In the genomic region with DNA sequence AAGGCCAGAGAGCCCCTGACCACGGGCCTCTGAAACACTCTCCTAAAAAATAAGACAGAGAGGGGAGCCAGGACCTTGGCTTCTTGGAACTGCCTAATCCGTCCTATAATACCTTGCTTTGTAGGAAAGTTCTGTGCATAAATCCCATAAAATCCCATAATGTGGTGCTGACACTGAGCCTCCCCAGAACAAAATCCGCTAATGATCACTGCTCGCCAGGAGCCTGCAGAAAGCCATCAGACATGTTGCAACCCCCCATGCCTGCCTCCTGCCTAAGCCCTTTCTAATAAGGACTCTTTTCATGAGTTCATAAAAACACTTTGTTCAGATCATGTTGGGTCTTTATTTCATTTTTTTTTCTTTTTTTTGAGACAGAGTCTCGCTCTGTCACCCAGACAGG, we compare ENCODE assay signal across 28 cellular contexts. TPM values are rescaled to one million over a fixed set of nuclear protein-coding genes. Genes with fewer than 3 reads are reported as not detected.
A peak's percentile ranks its signal among the peaks of the same experiment; 100 is the strongest.
DNase-seq lines count a peak whose midpoint lies in the region; ATAC-seq and TF ChIP-seq lines count a peak whose summit lies in the region.
"Had no signal": no experiment of that assay in that cellular context is flagged by ENCODE, and none has a peak within 500 bp of the region (broad histone marks: within the 10 kb centered on the region; RNA-seq: fewer than 3 reads in every experiment).

No MANE protein-coding gene starts in this region.

- no peaks in the 10 kb centered on the region for H3K36me3 Mint-ChIP-seq in WTC11
- H3K36me3 Mint-ChIP-seq in progenitor cell of endocrine pancreas (ENCODE audit: insufficient read depth) = no peaks in the 10 kb centered on the region
- H3K36me3 Mint-ChIP-seq: CD4-positive, alpha-beta memory T cell had no signal

- no peaks in the 10 kb centered on the region for H4K20me1 ChIP-seq in BLaER1 treated with 17β-estradiol and CSF1 and Interleukin-3, amounts not matched to agents 10 nM and 100 nM

- peak overlapping the region in 9 of 11 experiments; percentile 4 to 58 (median 32); a peak in 16 of 22 replicates for H3K4me2 ChIP-seq in BLaER1 treated with 17β-estradiol and CSF1 and Interleukin-3, amounts not matched to agents 10 nM and 100 nM
- H3K4me2 ChIP-seq: PC-9 had no signal

- H3K9me3 ChIP-seq in BLaER1 treated with 17β-estradiol and CSF1 and Interleukin-3, amounts not matched to agents 10 nM and 100 nM (replicated peaks in 1 of 11) = peaks cover 12 to 25% (median 18%) of the 10 kb centered on the region in 11 experiments
- H3K9me3 ChIP-seq: MG63, SJCRH30 had no signal

- TF ChIP-seq CTCF in WTC11 (IDR thresholded peaks at IDR 0.05) (no peak), progenitor cell of endocrine pancreas (IDR thresholded peaks at IDR 0.05; ENCODE audit: unreplicated experiment) (no peak)

- CTCF ChIA-PET in WTC11 (lab: Charles Lee) = no interaction called here

- no peak for ATAC-seq in WTC11
- no peak for ATAC-seq in HG02973 (IDR thresholded peaks at IDR 0.05; ENCODE audit: unreplicated experiment)
- ATAC-seq: Right ventricle myocardium inferior had no signal

- 0 out of 2 replicates have a peak overlapping the region, but pooled peaks have one; percentile 23 for H3K27ac Mint-ChIP-seq in WTC11
- H3K27ac Mint-ChIP-seq in progenitor cell of endocrine pancreas = peak overlapping the region; percentile 74

- no peak overlapping the region for H3K9ac ChIP-seq in BLaER1 treated with 17β-estradiol and CSF1 and Interleukin-3, amounts not matched to agents 10 nM and 100 nM

- H3K4me3 Mint-ChIP-seq in WTC11 (no peak overlapping the region), progenitor cell of endocrine pancreas (ENCODE audit: low read depth) (no peak overlapping the region)
- H3K4me3 Mint-ChIP-seq: CD4-positive, alpha-beta memory T cell had no signal

- DNase-seq in NCI-H82 (lab: John Stamatoyannopoulos, UW) (peak; percentile 96), WTC11 (ENCODE audit: low spot score) (no peak), progenitor cell of endocrine pancreas (ENCODE audit: low spot score, unreplicated experiment) (no peak), GM19238 (ENCODE audit: insufficient read length, low spot score) (no peak), dedifferentiated amniotic fluid mesenchymal stem cell (ENCODE audit: extremely low spot score) (no peak)
- DNase-seq: CD4-positive, alpha-beta memory T cell; COR-L47; DMS 273 treated with DMSO at 0.1 percent for 48 hours; DMS79; EL; GDM1; KBM-7; MG63; NCI-H1105 treated with DMSO at 0.1 percent for 48 hours; NCI-H146; NCI-H1930; NCI-H446; NCI-H524 treated with DMSO at 0.1 percent for 48 hours; NCI-H774; PC-9 had no signal

- no peak overlapping the region for H3K4me3 ChIP-seq in BLaER1 treated with 17β-estradiol and CSF1 and Interleukin-3, amounts not matched to agents 10 nM and 100 nM
- H3K4me3 ChIP-seq: MG63, PC-9, SJCRH30 had no signal

- POLR2A ChIA-PET in WTC11 (lab: Charles Lee) = no interaction called here

- H3K4me1 Mint-ChIP-seq in WTC11 (peaks cover 63% of the 10 kb centered on the region), progenitor cell of endocrine pancreas (ENCODE audit: low read depth) (peaks cover 30% of the 10 kb centered on the region)

- H3K27ac ChIP-seq in BLaER1 treated with 17β-estradiol and CSF1 and Interleukin-3, amounts not matched to agents 10 nM and 100 nM = no peak overlapping the region
- H3K27ac ChIP-seq: PC-9, SJCRH30 had no signal

- no peaks in the 10 kb centered on the region; the same call in 1 of the 2 replicates for H3K27me3 Mint-ChIP-seq in WTC11 (ENCODE audit: low read depth)
- H3K27me3 Mint-ChIP-seq in progenitor cell of endocrine pancreas = no peaks in the 10 kb centered on the region
- H3K27me3 Mint-ChIP-seq: CD4-positive, alpha-beta memory T cell had no signal

- no peaks in the 10 kb centered on the region for H3K36me3 ChIP-seq in BLaER1 treated with 17β-estradiol and CSF1 and Interleukin-3, amounts not matched to agents 10 nM and 100 nM
- H3K36me3 ChIP-seq: MG63, SJCRH30 had no signal

- H3K4me1 ChIP-seq in BLaER1 treated with 17β-estradiol and CSF1 and Interleukin-3, amounts not matched to agents 10 nM and 100 nM = peaks cover 18 to 71% (median 60%) of the 10 kb centered on the region in 10 experiments

- no peaks in the 10 kb centered on the region for H3K9me3 Mint-ChIP-seq in WTC11
- no peaks in the 10 kb centered on the region for H3K9me3 Mint-ChIP-seq in progenitor cell of endocrine pancreas (ENCODE audit: low read depth)
- H3K9me3 Mint-ChIP-seq: CD4-positive, alpha-beta memory T cell had no signal

- H3K27me3 ChIP-seq in BLaER1 treated with 17β-estradiol and CSF1 and Interleukin-3, amounts not matched to agents 10 nM and 100 nM = peaks cover 0 to 1% (median 0%) of the 10 kb centered on the region in 11 experiments; a peak in 1 of 22 replicates
- H3K27me3 ChIP-seq: MG63, SJCRH30 had no signal

TF ChIP-seq in WTC11, 78 proteins besides CTCF, POLR2A, EP300 and RAD21 (continues in another document):
- TF ChIP-seq, protein P1, sequence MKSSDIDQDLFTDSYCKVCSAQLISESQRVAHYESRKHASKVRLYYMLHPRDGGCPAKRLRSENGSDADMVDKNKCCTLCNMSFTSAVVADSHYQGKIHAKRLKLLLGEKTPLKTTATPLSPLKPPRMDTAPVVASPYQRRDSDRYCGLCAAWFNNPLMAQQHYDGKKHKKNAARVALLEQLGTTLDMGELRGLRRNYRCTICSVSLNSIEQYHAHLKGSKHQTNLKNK (CRISPR knock-in tag; IDR thresholded peaks at IDR 0.05) = no peak
- TF ChIP-seq, protein P2, sequence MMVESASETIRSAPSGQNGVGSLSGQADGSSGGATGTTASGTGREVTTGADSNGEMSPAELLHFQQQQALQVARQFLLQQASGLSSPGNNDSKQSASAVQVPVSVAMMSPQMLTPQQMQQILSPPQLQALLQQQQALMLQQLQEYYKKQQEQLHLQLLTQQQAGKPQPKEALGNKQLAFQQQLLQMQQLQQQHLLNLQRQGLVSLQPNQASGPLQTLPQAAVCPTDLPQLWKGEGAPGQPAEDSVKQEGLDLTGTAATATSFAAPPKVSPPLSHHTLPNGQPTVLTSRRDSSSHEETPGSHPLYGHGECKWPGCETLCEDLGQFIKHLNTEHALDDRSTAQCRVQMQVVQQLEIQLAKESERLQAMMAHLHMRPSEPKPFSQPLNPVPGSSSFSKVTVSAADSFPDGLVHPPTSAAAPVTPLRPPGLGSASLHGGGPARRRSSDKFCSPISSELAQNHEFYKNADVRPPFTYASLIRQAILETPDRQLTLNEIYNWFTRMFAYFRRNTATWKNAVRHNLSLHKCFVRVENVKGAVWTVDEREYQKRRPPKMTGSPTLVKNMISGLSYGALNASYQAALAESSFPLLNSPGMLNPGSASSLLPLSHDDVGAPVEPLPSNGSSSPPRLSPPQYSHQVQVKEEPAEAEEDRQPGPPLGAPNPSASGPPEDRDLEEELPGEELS (CRISPR knock-in tag; IDR thresholded peaks at IDR 0.05) = no peak
- TF ChIP-seq ELF4 (CRISPR knock-in tag; IDR thresholded peaks at IDR 0.05; ENCODE audit: low read depth) = no peak
- TF ChIP-seq, protein P3, sequence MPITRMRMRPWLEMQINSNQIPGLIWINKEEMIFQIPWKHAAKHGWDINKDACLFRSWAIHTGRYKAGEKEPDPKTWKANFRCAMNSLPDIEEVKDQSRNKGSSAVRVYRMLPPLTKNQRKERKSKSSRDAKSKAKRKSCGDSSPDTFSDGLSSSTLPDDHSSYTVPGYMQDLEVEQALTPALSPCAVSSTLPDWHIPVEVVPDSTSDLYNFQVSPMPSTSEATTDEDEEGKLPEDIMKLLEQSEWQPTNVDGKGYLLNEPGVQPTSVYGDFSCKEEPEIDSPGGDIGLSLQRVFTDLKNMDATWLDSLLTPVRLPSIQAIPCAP (CRISPR knock-in tag; IDR thresholded peaks at IDR 0.05) = no peak
- TF ChIP-seq, protein P4, sequence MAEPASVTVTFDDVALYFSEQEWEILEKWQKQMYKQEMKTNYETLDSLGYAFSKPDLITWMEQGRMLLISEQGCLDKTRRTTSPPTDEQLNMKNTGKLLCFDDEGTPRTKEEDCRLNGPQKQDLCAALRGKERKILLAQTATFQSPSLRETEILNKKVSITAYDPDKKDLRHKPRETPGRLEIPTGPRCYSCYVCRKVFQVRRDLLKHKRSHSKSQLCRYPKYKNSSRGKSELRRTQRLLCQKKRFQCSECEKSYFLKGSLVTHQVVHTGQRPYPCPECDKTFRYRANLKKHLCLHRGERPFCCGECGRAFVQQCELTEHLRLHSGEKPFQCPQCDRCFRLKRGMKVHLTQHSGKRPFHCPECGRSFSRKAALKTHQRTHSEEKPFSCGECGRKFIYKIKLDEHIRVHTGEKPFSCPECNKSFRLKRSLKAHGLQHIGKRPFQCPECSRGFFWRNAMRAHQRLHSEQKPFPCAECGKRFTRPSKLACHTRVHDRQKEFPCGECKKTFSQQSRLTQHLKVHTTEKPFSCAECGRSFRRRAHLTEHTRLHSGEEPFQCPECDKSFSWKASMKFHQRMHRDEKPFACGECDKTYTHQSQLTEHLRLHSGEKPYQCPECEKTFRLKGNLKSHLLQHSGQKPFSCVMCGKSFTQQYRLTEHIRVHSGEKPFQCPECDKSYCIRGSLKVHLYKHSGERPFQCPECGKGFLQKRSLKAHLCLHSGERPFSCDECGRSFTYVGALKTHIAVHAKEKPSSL (CRISPR knock-in tag; conservative IDR thresholded peaks at IDR 0.05) = no peak
- TF ChIP-seq, protein P5, sequence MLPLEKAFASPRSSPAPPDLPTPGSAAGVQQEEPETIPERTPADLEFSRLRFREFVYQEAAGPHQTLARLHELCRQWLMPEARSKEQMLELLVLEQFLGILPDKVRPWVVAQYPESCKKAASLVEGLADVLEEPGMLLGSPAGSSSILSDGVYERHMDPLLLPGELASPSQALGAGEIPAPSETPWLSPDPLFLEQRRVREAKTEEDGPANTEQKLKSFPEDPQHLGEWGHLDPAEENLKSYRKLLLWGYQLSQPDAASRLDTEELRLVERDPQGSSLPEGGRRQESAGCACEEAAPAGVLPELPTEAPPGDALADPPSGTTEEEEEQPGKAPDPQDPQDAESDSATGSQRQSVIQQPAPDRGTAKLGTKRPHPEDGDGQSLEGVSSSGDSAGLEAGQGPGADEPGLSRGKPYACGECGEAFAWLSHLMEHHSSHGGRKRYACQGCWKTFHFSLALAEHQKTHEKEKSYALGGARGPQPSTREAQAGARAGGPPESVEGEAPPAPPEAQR (CRISPR knock-in tag; IDR thresholded peaks at IDR 0.05) = no peak
- no peak for TF ChIP-seq CBFB (CRISPR knock-in tag; IDR thresholded peaks at IDR 0.05; ENCODE audit: low read depth)
- no peak for TF ChIP-seq HMGA2 (CRISPR knock-in tag; IDR thresholded peaks at IDR 0.05)

RNA-seq across cellular contexts. Expression of a gene that starts 9.3 kb away (rescaled TPM):
- total RNA-seq in WTC11 (2021) (37.6 to 37.9 TPM (median 37.7 TPM) in 3 replicates), progenitor cell of endocrine pancreas (176 and 214 TPM in 2 replicates)
- total RNA-seq: A172 had no signal

RNA-seq across cellular contexts. Expression of a gene that starts 16.6 kb away (rescaled TPM):
- 0.11 TPM in 1 of 3 replicates, not detected in the others for total RNA-seq in WTC11 (2021)
- total RNA-seq in progenitor cell of endocrine pancreas = 0.24 TPM in 2 replicates
- total RNA-seq: A172; CD4-positive, alpha-beta memory T cell; H4; LHCN-M2; PC-9; Right ventricle myocardium inferior; RPMI7951; SJCRH30 had no signal
